Comparison of ENCODE assay signal across 13 cellular contexts in the genomic region with DNA sequence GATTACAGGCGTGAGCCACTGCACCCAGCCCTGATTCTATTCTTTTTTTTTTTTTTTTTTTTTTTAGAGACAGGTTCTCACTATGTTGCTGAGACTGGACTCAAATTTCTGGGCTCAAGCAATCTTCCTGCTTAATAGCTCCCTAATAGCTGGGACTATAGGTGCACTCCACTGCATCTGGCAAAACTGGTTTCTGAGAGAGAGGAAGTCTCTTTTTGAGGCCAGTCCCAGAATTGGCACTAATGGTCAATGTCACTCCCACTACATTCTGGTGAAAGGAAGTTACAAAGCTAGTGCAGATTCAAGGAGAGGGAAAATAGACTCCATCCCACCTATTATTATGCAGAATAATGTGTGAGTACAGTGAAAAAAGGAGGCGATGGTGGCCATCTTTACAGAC. TPM values are rescaled to one million over a fixed set of nuclear protein-coding genes. Genes with fewer than 3 reads are reported as not detected.
DNase-seq lines count a peak whose midpoint lies in the region; ATAC-seq and TF ChIP-seq lines count a peak whose summit lies in the region.
"Had no signal": no experiment of that assay in that cellular context is flagged by ENCODE, and none has a peak within 500 bp of the region (broad histone marks: within the 10 kb centered on the region; RNA-seq: fewer than 3 reads in every experiment).

No MANE protein-coding gene starts in this region.

- peak in 1 of 2 donors; percentile 39 for DNase-seq in breast epithelium (ENCODE audit: low spot score in 2 of 2)
- no peak for DNase-seq in MCF 10A (ENCODE audit: unreplicated experiment)
- peak; percentile 58 for DNase-seq in PC-3
- no peak for DNase-seq in left lung
- DNase-seq in activated CD8-positive, alpha-beta memory T cell treated with anti-CD3 and anti-CD28 coated beads for 24 hours, result no peak
- DNase-seq in NCI-H187 treated with DMSO at 0.1 percent for 48 hours (lab: John Stamatoyannopoulos, UW), result no peak
- DNase-seq in activated T-cell treated with anti-CD3 and anti-CD28 coated beads, Interleukin-2, amount 50 U/mL, for 4 hours, result no peak
- DNase-seq: CD8-positive, alpha-beta T cell; DMS 273 treated with DMSO at 0.1 percent for 48 hours; NCI-H2107; NCI-H446; NCI-H82 had no signal

- BruUV-seq in MCF 10A (replicated peaks; lab: Mats Ljungman, UMichigan) (no TSS peak), PC-3 (replicated peaks; lab: Mats Ljungman, UMichigan) (no TSS peak)

- TF ChIP-seq CTCF in breast epithelium (IDR thresholded peaks at IDR 0.05), result no peak
- no peak for TF ChIP-seq CTCF in MCF 10A (IDR thresholded peaks at IDR 0.05; ENCODE audit: unreplicated experiment)
- TF ChIP-seq CTCF in PC-3 (conservative IDR thresholded peaks at IDR 0.05; ENCODE audit: low read depth, low read length), result no peak
- no peak for TF ChIP-seq CTCF in left lung (IDR thresholded peaks at IDR 0.05)

- H3K79me2 ChIP-seq in PC-3 (ENCODE audit: low read length), result no peaks in the 10 kb centered on the region

- H3K36me3 ChIP-seq in breast epithelium (no peaks in the 10 kb centered on the region), PC-3 (ENCODE audit: low read depth, low read length) (no peaks in the 10 kb centered on the region), left lung (no peaks in the 10 kb centered on the region)

- H3K9me3 Mint-ChIP-seq in MCF 10A (ENCODE audit: unreplicated experiment), result no peaks in the 10 kb centered on the region
- no peaks in the 10 kb centered on the region for H3K9me3 Mint-ChIP-seq in activated T-cell treated with anti-CD3 and anti-CD28 coated beads, Interleukin-2, amount 50 U/mL, for 4 hours
- H3K9me3 Mint-ChIP-seq: CD8-positive, alpha-beta T cell had no signal

- peak overlapping the region; percentile 34 to 71 for H3K27ac ChIP-seq in breast epithelium
- H3K27ac ChIP-seq in PC-3 (ENCODE audit: low read length), result no peak overlapping the region
- H3K27ac ChIP-seq in left lung, result peak overlapping the region in 1 of 2 donors; percentile 34

- no peaks in the 10 kb centered on the region for H4K20me1 ChIP-seq in PC-3 (ENCODE audit: low read length)

- no peak overlapping the region for H3K9ac ChIP-seq in PC-3 (ENCODE audit: low read length)

- H3K9me2 ChIP-seq in PC-3 (replicated peaks; ENCODE audit: low read length), result no peaks in the 10 kb centered on the region

- no peak overlapping the region for H3K4me3 Mint-ChIP-seq in MCF 10A (ENCODE audit: unreplicated experiment)
- H3K4me3 Mint-ChIP-seq in activated T-cell treated with anti-CD3 and anti-CD28 coated beads, Interleukin-2, amount 50 U/mL, for 4 hours, result no peak overlapping the region
- H3K4me3 Mint-ChIP-seq: CD8-positive, alpha-beta T cell had no signal

- H3K36me3 Mint-ChIP-seq in MCF 10A (ENCODE audit: insufficient read depth, unreplicated experiment), result no peaks in the 10 kb centered on the region
- H3K36me3 Mint-ChIP-seq in activated T-cell treated with anti-CD3 and anti-CD28 coated beads, Interleukin-2, amount 50 U/mL, for 4 hours (ENCODE audit: insufficient read depth), result no peaks in the 10 kb centered on the region
- H3K36me3 Mint-ChIP-seq: CD8-positive, alpha-beta T cell had no signal

- H3K9me3 ChIP-seq in breast epithelium (no peaks in the 10 kb centered on the region), PC-3 (ENCODE audit: low read length) (no peaks in the 10 kb centered on the region), left lung (no peaks in the 10 kb centered on the region)

- no peak for TF ChIP-seq POLR2A in breast epithelium (IDR thresholded peaks at IDR 0.05)

- CTCF ChIA-PET in MCF 10A (lab: Yijun Ruan, JAX), result no interaction called here
- CTCF ChIA-PET in PC-3 (lab: Charles Lee), result no interaction called here

- no peak for ATAC-seq in PC-3
- ATAC-seq in left lung, result peak; percentile 50
- ATAC-seq in GM21515 (IDR thresholded peaks at IDR 0.05; ENCODE audit: unreplicated experiment), result no peak
- ATAC-seq in activated T-cell treated with anti-CD3 and anti-CD28 coated beads, Interleukin-2, amount 50 U/mL, for 4 hours, result no peak
- ATAC-seq: CD8-positive, alpha-beta T cell had no signal

- no peaks in the 10 kb centered on the region for H3K27me3 ChIP-seq in breast epithelium
- no peaks in the 10 kb centered on the region for H3K27me3 ChIP-seq in PC-3 (ENCODE audit: low read length)
- no peaks in the 10 kb centered on the region for H3K27me3 ChIP-seq in left lung

- H3K27me3 Mint-ChIP-seq in MCF 10A (ENCODE audit: insufficient read depth, unreplicated experiment), result no peaks in the 10 kb centered on the region
- no peaks in the 10 kb centered on the region for H3K27me3 Mint-ChIP-seq in activated T-cell treated with anti-CD3 and anti-CD28 coated beads, Interleukin-2, amount 50 U/mL, for 4 hours (ENCODE audit: low read depth)

- intact Hi-C loops in breast epithelium (cut with DNase I; ENCODE audit: low total_unique reads) (no loop called here), MCF 10A (cut with micrococcal nuclease) (loop anchor here (10.0 kb wide), 1 partner anchor 286 kb away; no protein-coding TSS in a partner anchor), PC-3 (cut with micrococcal nuclease) (no loop called here), left lung (cut with DNase I) (no loop called here)

- H3K4me3 ChIP-seq in breast epithelium (no peak overlapping the region), PC-3 (ENCODE audit: low read length) (no peak overlapping the region), left lung (no peak overlapping the region)

- peaks cover 0 to 22% of the 10 kb centered on the region in 2 donors for H3K4me1 ChIP-seq in breast epithelium
- H3K4me1 ChIP-seq in PC-3 (ENCODE audit: insufficient read depth, low read length), result peaks cover 45% of the 10 kb centered on the region
- H3K4me1 ChIP-seq in left lung, result peaks cover 9 to 61% of the 10 kb centered on the region in 2 donors

- peaks cover 39% of the 10 kb centered on the region for H3K4me1 Mint-ChIP-seq in MCF 10A (ENCODE audit: insufficient read depth, unreplicated experiment)
- peaks cover 49% of the 10 kb centered on the region for H3K4me1 Mint-ChIP-seq in activated T-cell treated with anti-CD3 and anti-CD28 coated beads, Interleukin-2, amount 50 U/mL, for 4 hours (ENCODE audit: low read depth)

- peaks cover 5% of the 10 kb centered on the region for H3F3A ChIP-seq in PC-3 (ENCODE audit: low read length, unreplicated experiment)

- POLR2A ChIA-PET in MCF 10A (lab: Yijun Ruan, JAX) (interaction anchor here (0.6 to 1.1 kb wide), 3 partner anchors 52 to 1010 kb away, joined by 3 to 4 read pairs (median 3); no protein-coding TSS in a partner anchor), PC-3 (lab: Charles Lee; ENCODE audit: unreplicated experiment) (interaction anchor here (0.6 kb wide), 2 partner anchors 86 to 409 kb away, joined by 3 to 14 read pairs; no protein-coding TSS in a partner anchor)

- no peak overlapping the region for H2AFZ ChIP-seq in PC-3 (ENCODE audit: low read length)

- no peak overlapping the region for H3K4me2 ChIP-seq in PC-3 (ENCODE audit: low read length)

- H3K27ac Mint-ChIP-seq in MCF 10A (ENCODE audit: low read depth, unreplicated experiment), result no peak overlapping the region
- H3K27ac Mint-ChIP-seq: CD8-positive, alpha-beta T cell had no signal

RNA-seq across cellular contexts. Expression of a gene that starts 5.8 kb away (rescaled TPM):
- total RNA-seq in breast epithelium, result 100 to 1,000 TPM; 205 to 281 (median 243) TPM
- 103 and 104 TPM in 2 replicates for total RNA-seq in MCF 10A (2022)
- total RNA-seq in PC-3 (2014; rRNA removed), result 48.2 and 55.9 TPM in 2 replicates
- total RNA-seq in left lung, result 100 to 1,000 TPM; 240 to 269 TPM
- total RNA-seq in activated T-cell treated with anti-CD3 and anti-CD28 coated beads, Interleukin-2, amount 50 U/mL, for 4 hours, result 100 to 1,000 TPM; 104 to 114 (median 111) TPM
